Comparison of ENCODE assay signal across 1 cellular context in the genomic region with DNA sequence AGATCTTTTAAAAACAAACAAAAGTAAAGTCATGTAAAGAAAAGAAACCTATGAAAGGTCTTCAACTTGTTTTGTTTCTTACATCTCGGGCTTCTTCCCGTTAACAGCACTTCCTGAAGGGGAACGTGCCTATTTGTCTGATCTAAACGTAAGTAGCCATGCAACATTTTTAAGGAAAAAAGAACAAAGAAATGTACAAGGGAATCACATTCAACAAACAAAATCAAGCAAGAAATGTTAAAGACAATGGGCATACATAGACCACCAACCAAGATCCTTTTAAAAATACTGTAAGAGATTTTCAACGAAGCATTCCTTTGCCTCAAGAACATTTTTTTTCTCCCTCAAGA.
A peak's percentile ranks its signal among the peaks of the same experiment; 100 is the strongest.
TF ChIP-seq lines count a peak whose summit lies in the region.

No MANE protein-coding gene starts in this region.

TF ChIP-seq in K562, 482 proteins besides CTCF, POLR2A, EP300 and RAD21 (continued from another document):
- TF ChIP-seq OTX1 (CRISPR knock-in tag; IDR thresholded peaks at IDR 0.05) (no peak), CEBPG (CRISPR knock-in tag; IDR thresholded peaks at IDR 0.05) (no peak), CEBPG (tag; conservative IDR thresholded peaks at IDR 0.05 in 1 of 2, IDR thresholded peaks at IDR 0.05 in 1 of 2) (no peak), NELFE (IDR thresholded peaks at IDR 0.05; ENCODE audit: insufficient read depth, insufficient read length) (no peak), ELF1 (tag; IDR thresholded peaks at IDR 0.05) (0 out of 2 replicates have a peak, but pooled peaks have one; percentile 30), KLF13 (tag; IDR thresholded peaks at IDR 0.05; ENCODE audit: borderline replicate concordance, low read depth) (no peak)
- TF ChIP-seq, protein P1, sequence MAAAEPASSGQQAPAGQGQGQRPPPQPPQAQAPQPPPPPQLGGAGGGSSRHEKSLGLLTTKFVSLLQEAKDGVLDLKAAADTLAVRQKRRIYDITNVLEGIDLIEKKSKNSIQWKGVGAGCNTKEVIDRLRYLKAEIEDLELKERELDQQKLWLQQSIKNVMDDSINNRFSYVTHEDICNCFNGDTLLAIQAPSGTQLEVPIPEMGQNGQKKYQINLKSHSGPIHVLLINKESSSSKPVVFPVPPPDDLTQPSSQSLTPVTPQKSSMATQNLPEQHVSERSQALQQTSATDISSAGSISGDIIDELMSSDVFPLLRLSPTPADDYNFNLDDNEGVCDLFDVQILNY (CRISPR knock-in tag; IDR thresholded peaks at IDR 0.05), result no peak
- TF ChIP-seq, protein P2, sequence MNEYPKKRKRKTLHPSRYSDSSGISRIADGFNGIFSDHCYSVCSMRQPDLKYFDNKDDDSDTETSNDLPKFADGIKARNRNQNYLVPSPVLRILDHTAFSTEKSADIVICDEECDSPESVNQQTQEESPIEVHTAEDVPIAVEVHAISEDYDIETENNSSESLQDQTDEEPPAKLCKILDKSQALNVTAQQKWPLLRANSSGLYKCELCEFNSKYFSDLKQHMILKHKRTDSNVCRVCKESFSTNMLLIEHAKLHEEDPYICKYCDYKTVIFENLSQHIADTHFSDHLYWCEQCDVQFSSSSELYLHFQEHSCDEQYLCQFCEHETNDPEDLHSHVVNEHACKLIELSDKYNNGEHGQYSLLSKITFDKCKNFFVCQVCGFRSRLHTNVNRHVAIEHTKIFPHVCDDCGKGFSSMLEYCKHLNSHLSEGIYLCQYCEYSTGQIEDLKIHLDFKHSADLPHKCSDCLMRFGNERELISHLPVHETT (CRISPR knock-in tag; conservative IDR thresholded peaks at IDR 0.05 in 1 of 2, IDR thresholded peaks at IDR 0.05 in 1 of 2), result peak in 1 of 2 experiments; percentile 10; a peak in 1 of 4 replicates
TF ChIP-seq in K562: peak in this region for 3.
